Comparison of ENCODE assay signal across 8 cellular contexts in the genomic region with DNA sequence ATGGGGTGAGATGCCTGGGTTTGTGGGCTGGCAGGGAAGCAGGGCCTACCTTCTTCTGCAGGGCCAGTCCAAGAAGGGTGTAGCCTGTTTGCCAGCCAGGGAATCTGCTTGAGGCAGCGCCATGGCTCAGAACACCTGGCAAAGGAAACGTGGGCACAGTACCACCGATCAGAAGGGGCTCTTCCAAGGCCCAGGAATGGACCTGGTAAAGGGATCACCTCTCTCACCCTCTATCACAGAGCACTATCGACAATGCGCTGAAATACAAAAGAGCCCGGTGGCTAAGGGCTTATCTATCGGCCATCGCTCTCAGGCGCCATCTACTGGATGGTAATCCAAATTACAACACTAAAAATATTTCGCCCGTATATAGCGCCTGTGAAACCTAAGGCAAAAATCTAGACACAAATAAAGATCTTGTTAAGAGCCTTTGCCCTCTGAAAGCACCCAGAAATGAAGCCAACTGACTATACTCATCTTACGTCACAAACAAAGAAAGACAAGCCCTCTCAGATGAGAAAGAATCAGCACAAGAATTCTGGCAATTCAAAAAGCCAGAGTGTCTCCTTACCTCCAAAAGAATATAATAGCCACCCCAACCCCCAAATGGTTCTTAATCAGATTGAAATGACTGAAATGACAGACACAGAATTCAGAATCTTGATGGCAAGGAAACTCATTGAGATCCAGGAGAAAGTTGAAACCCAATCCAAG.
DNase-seq lines count a peak whose midpoint lies in the region; ATAC-seq and TF ChIP-seq lines count a peak whose summit lies in the region.

No MANE protein-coding gene starts in this region.

- ATAC-seq in HG02885 (IDR thresholded peaks at IDR 0.05; ENCODE audit: poor library complexity, unreplicated experiment) (peak; percentile 88), GM21786 (IDR thresholded peaks at IDR 0.05; ENCODE audit: unreplicated experiment) (no peak)

- H3K79me2 ChIP-seq in osteoblast (ENCODE audit: insufficient read depth, low read length): no peaks in the 10 kb centered on the region

- DNase-seq in SHP77 (lab: John Stamatoyannopoulos, UW): peak; percentile 10 to 12
- no peak for DNase-seq in SHP77 treated with DMSO at 0.1 percent for 48 hours (lab: John Stamatoyannopoulos, UW)
- DNase-seq in SKM-1 (lab: John Stamatoyannopoulos, UW; ENCODE audit: unreplicated experiment): peak; percentile 11
- peak; percentile 53 for DNase-seq in dermis blood vessel endothelial cell
- DNase-seq in osteoblast (ENCODE audit: insufficient read length, low spot score, missing footprints): peak; percentile 34
- no peak for DNase-seq in NCI-H345 (lab: John Stamatoyannopoulos, UW)

- no peaks in the 10 kb centered on the region for H3K36me3 ChIP-seq in osteoblast (ENCODE audit: insufficient read depth, low read length)

- H3K9me3 ChIP-seq in osteoblast (ENCODE audit: low read depth, low read length): no peaks in the 10 kb centered on the region

- no peak overlapping the region for H3K27ac ChIP-seq in osteoblast (ENCODE audit: low read depth, low read length)

- H4K20me1 ChIP-seq in osteoblast (ENCODE audit: insufficient read depth, low read length): no peaks in the 10 kb centered on the region

- H3K27me3 ChIP-seq in osteoblast (ENCODE audit: insufficient read depth, low read length): no peaks in the 10 kb centered on the region

- H3K4me2 ChIP-seq in osteoblast (ENCODE audit: insufficient read depth, low read length): no peak overlapping the region

- no peaks in the 10 kb centered on the region for H3K4me1 ChIP-seq in osteoblast (ENCODE audit: insufficient read depth, low read length)

- no peak overlapping the region for H2AFZ ChIP-seq in osteoblast (ENCODE audit: low read length)

- no peak overlapping the region for H3K4me3 ChIP-seq in osteoblast (ENCODE audit: insufficient read depth, low read length)

- peak; percentile 60 for TF ChIP-seq CTCF in osteoblast (IDR thresholded peaks at IDR 0.05; ENCODE audit: extremely low read depth, low read depth, low read length)

Comparison
In these comparisons a context has a peak if more than half of its experiments do, and no peak if none do; other contexts are left out.
1. DNase-seq: peak in SHP77 (2 of 2), SKM-1 (single experiment), dermis blood vessel endothelial cell (single experiment) and osteoblast (single experiment); none in SHP77 treated with DMSO at 0.1 percent for 48 hours (single experiment) and NCI-H345 (single experiment).